Comparison of ENCODE assay signal across 8 cellular contexts in the genomic region with DNA sequence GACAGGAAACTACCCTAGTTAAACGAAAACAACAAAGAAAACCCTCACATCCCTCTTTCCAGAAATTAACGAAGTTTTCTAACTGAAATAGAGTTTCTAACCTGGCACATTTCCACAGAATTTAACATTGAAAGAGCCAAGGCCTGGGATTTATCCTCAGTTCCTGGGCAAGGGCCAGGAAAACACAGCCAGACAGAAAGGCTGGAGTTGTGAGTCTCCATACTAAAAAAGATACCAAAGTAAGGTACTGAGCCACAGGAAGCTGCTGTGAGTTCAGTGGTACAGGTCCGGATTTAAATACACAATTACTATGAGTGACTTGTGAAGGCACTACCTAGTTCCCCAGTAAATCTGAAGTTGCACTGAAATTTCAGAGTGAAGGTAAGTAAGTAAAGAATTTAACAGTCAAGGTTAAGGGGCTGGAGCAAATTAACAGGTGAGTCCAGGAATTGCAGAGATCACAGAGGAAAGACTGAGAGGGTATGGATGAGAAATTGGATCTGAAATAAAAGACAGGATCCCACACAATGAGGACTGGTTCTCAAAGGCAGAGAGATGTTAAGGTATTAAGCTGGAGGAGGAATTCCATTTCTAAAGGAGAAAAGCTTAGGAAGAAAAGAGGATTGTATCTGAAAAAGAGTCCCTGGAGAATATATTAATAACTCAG. TPM values are rescaled to one million over a fixed set of nuclear protein-coding genes. Genes with fewer than 3 reads are reported as not detected.
A peak's percentile ranks its signal among the peaks of the same experiment; 100 is the strongest.
DNase-seq lines count a peak whose midpoint lies in the region; ATAC-seq and TF ChIP-seq lines count a peak whose summit lies in the region.

No MANE protein-coding gene starts in this region.

- TF ChIP-seq CTCF in osteoblast (IDR thresholded peaks at IDR 0.05; ENCODE audit: extremely low read depth, low read depth, low read length) = no peak

- peaks cover 10% of the 10 kb centered on the region for H3K36me3 Mint-ChIP-seq in T-cell

- POLR2A ChIA-PET in T-cell (lab: Charles Lee) = interaction anchor here (0.6 to 2.4 kb wide), 3 partner anchors 23 to 35 kb away, joined by 3 to 26 read pairs (median 11); a partner anchor contains a TSS

- H2AFZ ChIP-seq in osteoblast (ENCODE audit: low read length) = peak overlapping the region; percentile 21

- H3K4me3 Mint-ChIP-seq in T-cell = peak overlapping the region; percentile 89 to 92 (median 90)

- no peaks in the 10 kb centered on the region for H3K9me3 ChIP-seq in osteoblast (ENCODE audit: low read depth, low read length)

- H4K20me1 ChIP-seq in osteoblast (ENCODE audit: insufficient read depth, low read length) = peaks cover 6% of the 10 kb centered on the region

- CTCF ChIA-PET in T-cell (lab: Charles Lee) = interaction anchor here in 1 of 2 donors (0.9 to 3.4 kb wide), 7 partner anchors 20 to 111 kb away, joined by 3 to 34 read pairs (median 8); a partner anchor contains a TSS

- H3K4me1 ChIP-seq in osteoblast (ENCODE audit: insufficient read depth, low read length) = peaks cover 46% of the 10 kb centered on the region

- H3K27me3 Mint-ChIP-seq in T-cell = no peaks in the 10 kb centered on the region

- H3K27ac ChIP-seq in osteoblast (ENCODE audit: low read depth, low read length) = peak overlapping the region; percentile 88

- H3K36me3 ChIP-seq in H7 (replicated peaks; ENCODE audit: control insufficient read depth, insufficient read depth, low read length) = no peaks in the 10 kb centered on the region
- no peaks in the 10 kb centered on the region for H3K36me3 ChIP-seq in osteoblast (ENCODE audit: insufficient read depth, low read length)

- ATAC-seq in T-cell (replicated peaks in 1 of 4) = no peak

- no peaks in the 10 kb centered on the region for H3K9me3 Mint-ChIP-seq in T-cell

- H3K4me1 Mint-ChIP-seq in T-cell = peaks cover 66 to 81% (median 71%) of the 10 kb centered on the region in 3 donors

- peak overlapping the region; percentile 77 for H3K4me3 ChIP-seq in H7 (ENCODE audit: insufficient read depth, low read depth, low read length)
- peak overlapping the region; percentile 80 for H3K4me3 ChIP-seq in osteoblast (ENCODE audit: insufficient read depth, low read length)

- DNase-seq in H7 (peak; percentile 26), T-cell (no peak), fibroblast of peridontal ligament (ENCODE audit: extremely low read depth) (peak; percentile 78), osteoblast (ENCODE audit: insufficient read length, low spot score, missing footprints) (no peak), dedifferentiated amniotic fluid mesenchymal stem cell (ENCODE audit: extremely low spot score) (no peak), GM19240 (ENCODE audit: insufficient read length, low spot score) (no peak), GM03348 (ENCODE audit: low spot score) (no peak), NCI-H748 (lab: John Stamatoyannopoulos, UW; ENCODE audit: unreplicated experiment) (no peak)

- peaks cover 58% of the 10 kb centered on the region for H3K79me2 ChIP-seq in osteoblast (ENCODE audit: insufficient read depth, low read length)

- H3K27ac Mint-ChIP-seq in T-cell = peak overlapping the region; percentile 89 to 93

- peak overlapping the region; percentile 90 for H3K4me2 ChIP-seq in osteoblast (ENCODE audit: insufficient read depth, low read length)

- H3K27me3 ChIP-seq in H7 (ENCODE audit: control insufficient read depth, insufficient read depth, low read length) (peaks cover 44% of the 10 kb centered on the region), osteoblast (ENCODE audit: insufficient read depth, low read length) (no peaks in the 10 kb centered on the region)

RNA-seq across cellular contexts. Expression of a gene that starts 0.9 kb away (rescaled TPM):
- total RNA-seq in H7 (2014; rRNA removed; shearing (Covaris generic)) = 23.0 and 24.3 TPM in 2 replicates
- total RNA-seq in T-cell (10 to 100 TPM; 43.4 to 74.4 (median 64.2) TPM), osteoblast (33.3 and 33.7 TPM in 2 replicates)

RNA-seq across cellular contexts. Expression of a gene that starts 7.5 kb away (rescaled TPM):
- total RNA-seq in H7 (2014; rRNA removed; shearing (Covaris generic)) = 0.52 and 0.62 TPM in 2 replicates
- 1 to 10 TPM in 3 of 5 donors, under 1 TPM in 2; 0.68 to 3.5 (median 1.7) TPM for total RNA-seq in T-cell
- 0.59 and 1.1 TPM in 2 replicates for total RNA-seq in osteoblast

RNA-seq across cellular contexts. Expression of a gene that starts 7.6 kb away (rescaled TPM):
- 6.3 and 11.6 TPM in 2 replicates for total RNA-seq in H7 (2014; rRNA removed; shearing (Covaris generic))
- total RNA-seq in T-cell (10 to 100 TPM; 30.9 to 41.7 (median 38.3) TPM), osteoblast (9.4 and 13.3 TPM in 2 replicates)

RNA-seq across cellular contexts. Expression of a gene that starts 29.6 kb away (rescaled TPM):
- 181 and 214 TPM in 2 replicates for total RNA-seq in H7 (2014; rRNA removed; shearing (Covaris generic))
- total RNA-seq in T-cell (100 to 1,000 TPM; 124 to 153 (median 130) TPM), osteoblast (49.8 and 54.3 TPM in 2 replicates)

RNA-seq across cellular contexts. Expression of a gene that starts 38.4 kb away (rescaled TPM):
- total RNA-seq in H7 (2014; rRNA removed; shearing (Covaris generic)) = 22.9 and 28.0 TPM in 2 replicates
- total RNA-seq in T-cell (10 to 100 TPM; 18.8 to 36.3 (median 34.4) TPM), osteoblast (18.9 and 20.3 TPM in 2 replicates)

Comparison
In these comparisons a context has a peak if more than half of its experiments do, and no peak if none do; other contexts are left out.
1. DNase-seq: peak in H7 (single experiment) and fibroblast of peridontal ligament (single experiment); none in T-cell (0 of 34), osteoblast (single experiment), dedifferentiated amniotic fluid mesenchymal stem cell (single experiment), GM19240 (single experiment), GM03348 (single experiment) and NCI-H748 (single experiment).